1 cellular context compared by ENCODE assay signal in the genomic region with DNA sequence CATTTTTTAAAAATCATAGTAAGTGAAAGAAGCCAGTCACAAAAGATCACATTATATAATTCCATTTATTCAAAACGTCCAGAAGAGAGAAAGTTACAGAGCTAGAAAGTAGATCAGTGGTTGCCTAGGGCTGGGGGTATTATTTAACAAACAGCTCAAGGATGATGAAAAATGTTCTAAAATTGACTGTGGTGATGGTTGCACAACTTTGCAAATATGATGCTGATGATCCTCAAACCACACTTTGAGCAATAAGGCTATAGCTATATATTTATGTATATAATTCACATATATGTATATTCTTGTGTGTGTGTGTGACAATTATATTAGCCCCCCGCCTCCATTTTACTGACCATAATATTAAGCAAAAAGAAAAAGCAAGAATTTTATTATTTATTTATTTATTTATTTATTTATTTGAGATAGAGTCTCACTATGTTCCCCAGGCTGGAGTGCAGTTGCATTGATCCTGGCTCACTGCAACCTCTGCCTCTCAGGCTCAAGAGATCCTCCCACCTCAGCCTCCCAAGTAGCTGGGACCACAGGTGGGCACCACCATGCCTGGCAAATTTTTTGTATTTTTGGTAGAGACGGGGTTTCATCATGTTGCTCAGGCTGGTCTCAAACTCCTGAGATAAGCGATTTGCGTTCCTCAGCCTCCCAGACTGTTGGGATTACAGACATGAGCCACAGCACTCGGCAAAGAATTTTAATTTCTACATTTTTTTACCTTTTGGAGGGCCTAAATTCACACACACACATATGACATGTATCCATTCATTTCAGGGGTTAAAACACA.
TF ChIP-seq lines count a peak whose summit lies in the region.

No MANE protein-coding gene starts in this region.

TF ChIP-seq in GM12891, 5 proteins besides CTCF, POLR2A, EP300 and RAD21:
- TF ChIP-seq POLR2AphosphoS5 (IDR thresholded peaks at IDR 0.05; ENCODE audit: low read depth, low read length) (no peak), TAF1 (IDR thresholded peaks at IDR 0.05; ENCODE audit: low read depth, low read length) (no peak), POU2F2 (IDR thresholded peaks at IDR 0.05; ENCODE audit: low read depth, low read length) (no peak), SPI1 (IDR thresholded peaks at IDR 0.05; ENCODE audit: low read depth, low read length) (no peak), PAX5 (IDR thresholded peaks at IDR 0.05; ENCODE audit: insufficient read depth, low read length, severe bottlenecking) (no peak)
TF ChIP-seq in GM12891: peak in this region for 0.
